ENCODE assay signal across 9 cellular contexts in genomic region chr1:159076753-159077656, GRCh38. TPM values are rescaled to one million over a fixed set of nuclear protein-coding genes. Genes with fewer than 3 reads are reported as not detected.
DNase-seq lines count a peak whose midpoint lies in the region; FAIRE-seq and TF ChIP-seq lines count a peak whose summit lies in the region.
"Had no signal": no experiment of that assay in that cellular context is flagged by ENCODE, and none has a peak within 500 bp of the region (broad histone marks: within the 10 kb centered on the region; RNA-seq: fewer than 3 reads in every experiment).

Gene AIM2 (minus strand): TSS chr1:159076766. CDS start chr1:159073499, 3,267 bp downstream.

- no peak within 1 kb of the TSS for H3K27ac ChIP-seq in substantia nigra (ENCODE audit: low read depth, low read length, poor library complexity, severe bottlenecking)

- peak; percentile 87 for TF ChIP-seq POLR2A in GM12891 (IDR thresholded peaks at IDR 0.05; ENCODE audit: low read depth, low read length)
- no peak for TF ChIP-seq POLR2A in NB4 (IDR thresholded peaks at IDR 0.05; ENCODE audit: extremely low read depth, insufficient read length)

- peak within 1 kb of the TSS; percentile 52 for H3K4me3 ChIP-seq in NB4 (ENCODE audit: low read depth, low read length)

- DNase-seq in GM12891 (ENCODE audit: insufficient read length, low spot score) = no peak
- peak; percentile 94 for DNase-seq in H4 (ENCODE audit: low spot score)
- DNase-seq in NB4 (ENCODE audit: low read depth) = peak; percentile 85
- DNase-seq in activated CD8-positive, alpha-beta memory T cell treated with anti-CD3 and anti-CD28 coated beads, Interleukin-2, amount 50 U/mL, for 1 hour (ENCODE audit: extremely low read depth) = peak; percentile 48
- DNase-seq in medulla oblongata (ENCODE audit: extremely low spot score) = peak; percentile 13
- DNase-seq in stromal cell of bone marrow (ENCODE audit: low read depth) = peak; percentile 18
- DNase-seq in substantia nigra (lab: John Stamatoyannopoulos, UW) = no peak
- DNase-seq in DMS153 (lab: John Stamatoyannopoulos, UW) = no peak

- FAIRE-seq in GM12891 (lab: Jason Lieb, UNC) = peak; percentile 92

- no peak for TF ChIP-seq CTCF in NB4 (IDR thresholded peaks at IDR 0.05; ENCODE audit: low read depth, low read length)

TF ChIP-seq in GM12891, 5 proteins besides CTCF, POLR2A, EP300 and RAD21:
- TF ChIP-seq SPI1 (IDR thresholded peaks at IDR 0.05; ENCODE audit: low read depth, low read length) (peak; percentile 59), POLR2AphosphoS5 (IDR thresholded peaks at IDR 0.05; ENCODE audit: low read depth, low read length) (peak; percentile 76; the same call in 1 of the 2 replicates), POU2F2 (IDR thresholded peaks at IDR 0.05; ENCODE audit: low read depth, low read length) (0 out of 2 replicates have a peak, but pooled peaks have one; percentile 32), TAF1 (IDR thresholded peaks at IDR 0.05; ENCODE audit: low read depth, low read length) (peak; percentile 67), PAX5 (IDR thresholded peaks at IDR 0.05; ENCODE audit: insufficient read depth, low read length, severe bottlenecking) (no peak)
TF ChIP-seq in GM12891: peak in this region for 4.

RNA-seq across cellular contexts. Expression of gene AIM2, which starts in this region (rescaled TPM):
- polyA plus RNA-seq in GM12891 (2012; ENCODE audit: low read depth, missing spikeins) = 14.5 TPM
- total RNA-seq in H4 (2014; rRNA removed; shearing (Covaris generic)) = 39.5 and 42.8 TPM in 2 replicates
- total RNA-seq: pulmonary artery endothelial cell had no signal

Comparison
In these comparisons a context has a peak if more than half of its experiments do, and no peak if none do; other contexts are left out.
1. DNase-seq: peak in H4 (single experiment), NB4 (single experiment), activated CD8-positive, alpha-beta memory T cell treated with anti-CD3 and anti-CD28 coated beads, Interleukin-2, amount 50 U/mL, for 1 hour (single experiment), medulla oblongata (single experiment) and stromal cell of bone marrow (single experiment); none in GM12891 (single experiment), substantia nigra (0 of 49) and DMS153 (single experiment).